ENCODE assay signal across 27 cellular contexts in genomic region chr10:92920866-92921265, GRCh38.
"Had no signal": no experiment of that assay in that cellular context is flagged by ENCODE, and none has a peak within 500 bp of the region (broad histone marks: within the 10 kb centered on the region; RNA-seq: fewer than 3 reads in every experiment).

No MANE protein-coding gene starts in this region.

- H3K27me3 ChIP-seq: neural progenitor cell, ovary, spleen, suprapubic skin, testis, tibial artery, transverse colon, upper lobe of right lung, uterus had no signal

- H3K4me2 ChIP-seq: neural progenitor cell, smooth muscle cell had no signal

- ATAC-seq: natural killer cell; psoas muscle; right cardiac atrium; sciatic nerve; stimulated activated memory B cell treated with anti-CD40 and anti-IgM and Interleukin-4, amounts not matched to agents 10 μg/mL and 1 μg/mL and 100 μg/mL, for 72 hours; stimulated activated naive CD8-positive, alpha-beta T cell treated with anti-CD3 and anti-CD28 coated beads, Interleukin-15, amount 100 ng/mL, for 72 hours; stimulated activated naive CD8-positive, alpha-beta T cell treated with anti-CD3 and anti-CD28 coated beads, Interleukin-15, Interleukin-2, amounts not matched to agents 100 U/mL and 50 U/mL, for 24 hours; upper lobe of right lung had no signal

- H3K79me2 ChIP-seq: parathyroid adenoma had no signal

- H3K4me3 ChIP-seq: neural progenitor cell, ovary, psoas muscle, skin epidermis, smooth muscle cell, spleen, suprapubic skin, testis, tibial artery, transverse colon, upper lobe of right lung, uterus had no signal

- H3K27ac ChIP-seq: neural progenitor cell, ovary, parathyroid adenoma, psoas muscle, skin epidermis, spleen, suprapubic skin, testis, tibial artery, transverse colon, upper lobe of right lung, uterus had no signal

- H3K9me3 ChIP-seq: ovary, suprapubic skin, testis, tibial artery, upper lobe of right lung, uterus had no signal

- H3K9ac ChIP-seq: neural progenitor cell, parathyroid adenoma had no signal

- H3K36me3 ChIP-seq: ovary, suprapubic skin, transverse colon, uterus had no signal

- H3K4me1 ChIP-seq: neural progenitor cell, parathyroid adenoma, psoas muscle, spleen, suprapubic skin, testis, tibial artery, transverse colon, upper lobe of right lung, uterus had no signal

- H2AFZ ChIP-seq: neural progenitor cell, parathyroid adenoma had no signal

- DNase-seq: natural killer cell; occipital lobe; ovary; psoas muscle; right cardiac atrium; spleen; stimulated activated CD4-positive, alpha-beta T cell treated with anti-CD3 and anti-CD28 coated beads, Interleukin-12 subunit alpha, Interleukin-12 subunit beta, amount 100 ng/mL, for 4 hours; stimulated activated CD4-positive, alpha-beta T cell treated with anti-CD3 and anti-CD28 coated beads, Interleukin-1b, Interleukin-23, amount 100 ng/mL, for 48 hours; stimulated activated CD4-positive, alpha-beta T cell treated with anti-CD3 and anti-CD28 coated beads, Interleukin-4, amount 100 ng/mL, for 1 hour; stimulated activated CD4-positive, alpha-beta T cell treated with anti-CD3 and anti-CD28 coated beads, Interleukin-4, amount 100 ng/mL, for 4 hours; stimulated activated CD8-positive, alpha-beta memory T cell treated with anti-CD3 and anti-CD28 coated beads, Interleukin-4, amount 100 ng/mL, for 48 hours; stimulated activated naive CD4-positive, alpha-beta T cell; stimulated activated naive CD8-positive, alpha-beta T cell treated with anti-CD3 and anti-CD28 coated beads, Interleukin-15, amount 100 ng/mL, for 72 hours; stimulated activated naive CD8-positive, alpha-beta T cell treated with anti-CD3 and anti-CD28 coated beads, Interleukin-15, Interleukin-2, amounts not matched to agents 100 U/mL and 50 U/mL, for 24 hours; substantia nigra; testis; tibial artery; transverse colon; upper lobe of right lung; uterus had no signal
